Comparison of ENCODE assay signal across 14 cellular contexts in the genomic region with DNA sequence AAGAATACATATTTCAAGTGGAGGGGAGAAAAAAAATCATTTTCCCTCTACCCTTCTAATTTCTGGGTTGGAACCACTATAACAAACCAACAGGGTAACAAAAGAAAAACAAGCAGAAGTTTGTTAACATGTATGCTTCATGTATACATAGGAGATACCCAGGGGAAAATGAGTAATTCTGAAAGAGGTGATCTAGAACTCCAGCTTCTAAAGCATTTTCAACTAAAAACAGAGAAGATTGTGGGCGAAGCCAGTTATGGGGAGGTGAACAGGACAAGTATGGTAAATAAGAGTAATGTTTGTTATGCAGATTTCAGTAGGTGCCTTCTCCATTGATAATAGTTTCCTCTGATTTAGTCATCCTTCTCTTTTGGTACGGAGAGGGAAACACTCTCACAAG. TPM values are rescaled to one million over a fixed set of nuclear protein-coding genes. Genes with fewer than 3 reads are reported as not detected.
DNase-seq lines count a peak whose midpoint lies in the region; ATAC-seq and TF ChIP-seq lines count a peak whose summit lies in the region.
"Had no signal": no experiment of that assay in that cellular context is flagged by ENCODE, and none has a peak within 500 bp of the region (broad histone marks: within the 10 kb centered on the region; RNA-seq: fewer than 3 reads in every experiment).

No MANE protein-coding gene starts in this region.

- no peak overlapping the region for H3K27ac ChIP-seq in CD4-positive, CD25-positive, alpha-beta regulatory T cell (ENCODE audit: insufficient read depth, low read length, poor library complexity, severe bottlenecking)
- H3K27ac ChIP-seq: adrenal gland, hepatocyte had no signal

- peaks cover 26% of the 10 kb centered on the region for H3K36me3 Mint-ChIP-seq in CD4-positive, CD25-positive, alpha-beta regulatory T cell
- H3K36me3 Mint-ChIP-seq in activated T-helper 17 cell treated with anti-CD3 and anti-CD28 coated beads, Interleukin-2, amount 50 U/mL, for 72 hours (ENCODE audit: low read depth): peaks cover 51% of the 10 kb centered on the region
- no peaks in the 10 kb centered on the region for H3K36me3 Mint-ChIP-seq in glutamatergic neuron (ENCODE audit: unreplicated experiment)
- peaks cover 36 to 38% of the 10 kb centered on the region in 2 donors for H3K36me3 Mint-ChIP-seq in CD14-positive monocyte

- DNase-seq in CD4-positive, CD25-positive, alpha-beta regulatory T cell: no peak
- DNase-seq in EL (no peak), DMS53 treated with DMSO at 0.1 percent for 48 hours (lab: John Stamatoyannopoulos, UW; ENCODE audit: unreplicated experiment) (no peak), glutamatergic neuron (no peak), CD14-positive monocyte (ENCODE audit: low spot score) (no peak)
- DNase-seq: adrenal gland; NCI-H446; posterior cingulate gyrus; stimulated activated CD4-positive, alpha-beta T cell treated with anti-CD3 and anti-CD28 coated beads, Interleukin-2, amount 100 ng/mL, for 48 hours; substantia nigra had no signal

- H3K27me3 Mint-ChIP-seq in CD4-positive, CD25-positive, alpha-beta regulatory T cell: peaks cover 4% of the 10 kb centered on the region
- H3K27me3 Mint-ChIP-seq in activated T-helper 17 cell treated with anti-CD3 and anti-CD28 coated beads, Interleukin-2, amount 50 U/mL, for 72 hours: no peaks in the 10 kb centered on the region
- H3K27me3 Mint-ChIP-seq in glutamatergic neuron (ENCODE audit: unreplicated experiment) (no peaks in the 10 kb centered on the region), CD14-positive monocyte (ENCODE audit: low read depth in 3 of 3) (peaks cover 0 to 2% (median 0%) of the 10 kb centered on the region in 3 donors)

- no peaks in the 10 kb centered on the region for H3K4me1 ChIP-seq in CD4-positive, CD25-positive, alpha-beta regulatory T cell (ENCODE audit: control insufficient read depth, insufficient read depth, low read length, poor library complexity, severe bottlenecking)

- H3K27ac Mint-ChIP-seq in CD4-positive, CD25-positive, alpha-beta regulatory T cell: peak overlapping the region in 2 of 3 donors; percentile 59 to 69
- peak overlapping the region; percentile 84 for H3K27ac Mint-ChIP-seq in activated T-helper 17 cell treated with anti-CD3 and anti-CD28 coated beads, Interleukin-2, amount 50 U/mL, for 72 hours
- H3K27ac Mint-ChIP-seq in glutamatergic neuron (ENCODE audit: unreplicated experiment) (no peak overlapping the region), CD14-positive monocyte (no peak overlapping the region)

- H3K27me3 ChIP-seq in CD4-positive, CD25-positive, alpha-beta regulatory T cell (ENCODE audit: control insufficient read depth, insufficient read depth, low read length): no peaks in the 10 kb centered on the region
- H3K27me3 ChIP-seq: adrenal gland, hepatocyte had no signal

- peaks cover 7% of the 10 kb centered on the region for H3K36me3 ChIP-seq in CD4-positive, CD25-positive, alpha-beta regulatory T cell (ENCODE audit: control insufficient read depth, insufficient read depth, low read length)
- H3K36me3 ChIP-seq: adrenal gland had no signal

- TF ChIP-seq CTCF in glutamatergic neuron (IDR thresholded peaks at IDR 0.05; ENCODE audit: partially characterized antibody, unreplicated experiment) (no peak), CD14-positive monocyte (IDR thresholded peaks at IDR 0.05) (no peak)

- H3K9me3 Mint-ChIP-seq in CD4-positive, CD25-positive, alpha-beta regulatory T cell: no peaks in the 10 kb centered on the region
- no peaks in the 10 kb centered on the region for H3K9me3 Mint-ChIP-seq in activated T-helper 17 cell treated with anti-CD3 and anti-CD28 coated beads, Interleukin-2, amount 50 U/mL, for 72 hours
- H3K9me3 Mint-ChIP-seq in glutamatergic neuron (ENCODE audit: unreplicated experiment) (peaks cover 5% of the 10 kb centered on the region), CD14-positive monocyte (no peaks in the 10 kb centered on the region)

- H3K4me3 Mint-ChIP-seq in CD4-positive, CD25-positive, alpha-beta regulatory T cell: no peak overlapping the region
- peak overlapping the region; percentile 45 for H3K4me3 Mint-ChIP-seq in activated T-helper 17 cell treated with anti-CD3 and anti-CD28 coated beads, Interleukin-2, amount 50 U/mL, for 72 hours
- H3K4me3 Mint-ChIP-seq in glutamatergic neuron (ENCODE audit: unreplicated experiment): no peak overlapping the region
- H3K4me3 Mint-ChIP-seq in CD14-positive monocyte: no peak overlapping the region

- H3K4me1 Mint-ChIP-seq in CD4-positive, CD25-positive, alpha-beta regulatory T cell: peaks cover 10 to 32% (median 19%) of the 10 kb centered on the region in 4 donors
- peaks cover 34% of the 10 kb centered on the region for H3K4me1 Mint-ChIP-seq in activated T-helper 17 cell treated with anti-CD3 and anti-CD28 coated beads, Interleukin-2, amount 50 U/mL, for 72 hours
- H3K4me1 Mint-ChIP-seq in glutamatergic neuron (ENCODE audit: low read depth, unreplicated experiment): peaks cover 14% of the 10 kb centered on the region
- H3K4me1 Mint-ChIP-seq in CD14-positive monocyte: peaks cover 19% of the 10 kb centered on the region

- intact Hi-C loops in CD14-positive monocyte (cut with micrococcal nuclease): no loop called here

- H3K9me3 ChIP-seq in CD4-positive, CD25-positive, alpha-beta regulatory T cell (ENCODE audit: control insufficient read depth in 2 of 2, low read length in 2 of 2): no peaks in the 10 kb centered on the region
- H3K9me3 ChIP-seq: adrenal gland had no signal

- ATAC-seq in CD4-positive, CD25-positive, alpha-beta regulatory T cell (ENCODE audit: low read depth in 2 of 2): no peak
- ATAC-seq in GM18907 (IDR thresholded peaks at IDR 0.05; ENCODE audit: unreplicated experiment) (peak; percentile 61), HG02763 (IDR thresholded peaks at IDR 0.05; ENCODE audit: unreplicated experiment) (peak; percentile 58)
- peak; percentile 89 for ATAC-seq in activated T-helper 17 cell treated with anti-CD3 and anti-CD28 coated beads, Interleukin-2, amount 50 U/mL, for 72 hours (replicated peaks)

- H3K4me3 ChIP-seq in CD4-positive, CD25-positive, alpha-beta regulatory T cell (ENCODE audit: low read depth, low read length): no peak overlapping the region
- H3K4me3 ChIP-seq: adrenal gland, hepatocyte had no signal

RNA-seq across cellular contexts. Expression of gene FNTB, which starts 16.7 kb away (rescaled TPM):
- 15.5 TPM for total RNA-seq in CD4-positive, CD25-positive, alpha-beta regulatory T cell
- polyA plus RNA-seq in CD4-positive, CD25-positive, alpha-beta regulatory T cell: 1 to 10 TPM; 6.3 to 9.8 (median 7.7) TPM
- total RNA-seq in activated T-helper 17 cell treated with anti-CD3 and anti-CD28 coated beads, Interleukin-2, amount 50 U/mL, for 72 hours: 10 to 100 TPM; 24.7 to 47.1 TPM
- total RNA-seq in glutamatergic neuron (ENCODE audit: unreplicated experiment): 15.2 TPM
- 10 to 100 TPM; 12.3 to 14.2 TPM for polyA plus RNA-seq in CD14-positive monocyte

RNA-seq across cellular contexts. Expression of gene RAB15, which starts 31.3 kb away (rescaled TPM):
- total RNA-seq in CD4-positive, CD25-positive, alpha-beta regulatory T cell: 6.5 TPM
- 1 to 10 TPM; 3.0 to 4.7 (median 3.2) TPM for polyA plus RNA-seq in CD4-positive, CD25-positive, alpha-beta regulatory T cell
- total RNA-seq in activated T-helper 17 cell treated with anti-CD3 and anti-CD28 coated beads, Interleukin-2, amount 50 U/mL, for 72 hours: 1 to 10 TPM; 4.3 to 7.2 TPM
- 79.5 TPM for total RNA-seq in glutamatergic neuron (ENCODE audit: unreplicated experiment)
- under 1 TPM; 0.09 to 0.14 TPM for polyA plus RNA-seq in CD14-positive monocyte

Comparison
In these comparisons a context has a peak if more than half of its experiments do, and no peak if none do; other contexts are left out.
1. ATAC-seq: peak in GM18907 (single experiment), HG02763 (single experiment) and activated T-helper 17 cell treated with anti-CD3 and anti-CD28 coated beads, Interleukin-2, amount 50 U/mL, for 72 hours (single experiment); none in CD4-positive, CD25-positive, alpha-beta regulatory T cell (0 of 2).
2. H3K27ac Mint-ChIP-seq: peak in CD4-positive, CD25-positive, alpha-beta regulatory T cell (2 of 3) and activated T-helper 17 cell treated with anti-CD3 and anti-CD28 coated beads, Interleukin-2, amount 50 U/mL, for 72 hours (single experiment); none in glutamatergic neuron (single experiment) and CD14-positive monocyte (0 of 7).